ENCODE assay signal across 1 cellular context in genomic region chr3:149114458-149114857, GRCh38.
A peak's percentile ranks its signal among the peaks of the same experiment; 100 is the strongest.
TF ChIP-seq lines count a peak whose summit lies in the region.

No MANE protein-coding gene starts in this region.

TF ChIP-seq in H1, 55 proteins besides CTCF, POLR2A, EP300 and RAD21:
- TF ChIP-seq JUND (IDR thresholded peaks at IDR 0.05; ENCODE audit: low read length) (no peak), POU5F1 (IDR thresholded peaks at IDR 0.05; ENCODE audit: low read depth, low read length) (0 out of 2 replicates have a peak, but pooled peaks have one; percentile 15), JUN (IDR thresholded peaks at IDR 0.05; ENCODE audit: low read depth, low read length) (no peak), SUZ12 (IDR thresholded peaks at IDR 0.05; ENCODE audit: low read length) (no peak)
